Comparison of ENCODE assay signal across 28 cellular contexts in the genomic region with DNA sequence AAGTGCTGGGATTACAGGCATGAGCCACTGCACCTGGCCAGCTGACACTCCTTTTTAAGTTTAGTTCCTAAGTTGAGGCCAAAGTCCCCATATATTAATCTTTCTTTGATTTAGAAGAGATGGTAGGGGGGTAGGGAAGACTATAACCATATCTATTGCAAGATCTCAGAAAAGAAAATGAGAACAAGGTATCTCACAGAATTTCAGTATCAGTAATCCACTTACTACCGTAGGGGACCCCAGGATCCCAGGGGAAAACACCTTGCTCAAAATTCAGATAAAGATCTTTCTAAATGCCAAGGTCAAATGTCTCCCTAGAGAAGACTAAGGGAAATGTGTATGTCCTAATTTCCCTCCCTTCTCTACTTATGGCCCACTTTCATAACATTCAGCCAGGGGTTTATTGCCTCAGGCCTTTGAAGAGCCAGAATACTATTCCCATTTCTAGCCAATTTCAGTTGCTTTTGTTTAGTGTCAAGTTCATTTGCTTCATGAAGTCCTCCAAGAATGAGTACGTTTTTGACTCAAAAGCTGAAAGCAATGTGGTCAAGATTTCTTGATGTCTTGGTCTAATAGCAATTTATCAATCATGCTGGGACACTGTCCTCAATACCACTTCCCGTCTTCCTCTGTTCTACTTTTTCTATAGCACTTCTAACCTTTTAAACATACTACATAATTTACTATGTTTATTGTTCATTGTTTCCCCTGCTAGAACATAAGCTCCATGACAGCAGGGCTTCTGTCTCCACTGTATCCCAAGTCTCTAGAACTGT.
A peak's percentile ranks its signal among the peaks of the same experiment; 100 is the strongest.
DNase-seq lines count a peak whose midpoint lies in the region; ATAC-seq, FAIRE-seq and TF ChIP-seq lines count a peak whose summit lies in the region.
"Had no signal": no experiment of that assay in that cellular context is flagged by ENCODE, and none has a peak within 500 bp of the region (broad histone marks: within the 10 kb centered on the region; RNA-seq: fewer than 3 reads in every experiment).

No MANE protein-coding gene starts in this region.

- peak; percentile 69 for FAIRE-seq in GM19239 (lab: Jason Lieb, UNC)
- FAIRE-seq: K562 had no signal

- POLR2A ChIA-PET in activated CD8-positive, alpha-beta T cell treated with anti-CD3 and anti-CD28 coated beads for 36 hours (lab: Charles Lee), result no interaction called here

- peaks cover 7% of the 10 kb centered on the region for H3K36me3 Mint-ChIP-seq in activated naive CD4-positive, alpha-beta T cell treated with anti-CD3 and anti-CD28 coated beads, Interleukin-2, amount 50 U/mL, for 24 hours
- peaks cover 27% of the 10 kb centered on the region for H3K36me3 Mint-ChIP-seq in activated naive CD4-positive, alpha-beta T cell treated with anti-CD3 and anti-CD28 coated beads, Interleukin-2, amount 10 ng/mL, durations not matched to agents 7 days and 5 days
- peaks cover 29% of the 10 kb centered on the region for H3K36me3 Mint-ChIP-seq in activated CD8-positive, alpha-beta T cell treated with anti-CD3 and anti-CD28 coated beads for 36 hours (ENCODE audit: low read depth)

- no peaks in the 10 kb centered on the region for H3K9me3 Mint-ChIP-seq in activated naive CD4-positive, alpha-beta T cell treated with anti-CD3 and anti-CD28 coated beads, Interleukin-2, amount 50 U/mL, for 24 hours
- H3K9me3 Mint-ChIP-seq in activated naive CD4-positive, alpha-beta T cell treated with anti-CD3 and anti-CD28 coated beads, Interleukin-2, amount 10 ng/mL, durations not matched to agents 7 days and 5 days, result no peaks in the 10 kb centered on the region
- no peaks in the 10 kb centered on the region for H3K9me3 Mint-ChIP-seq in activated CD8-positive, alpha-beta T cell treated with anti-CD3 and anti-CD28 coated beads for 36 hours
- no peaks in the 10 kb centered on the region for H3K9me3 Mint-ChIP-seq in stimulated activated naive CD8-positive, alpha-beta T cell treated with anti-CD3 and anti-CD28 coated beads, Interleukin-15, amount 100 ng/mL, for 72 hours
- H3K9me3 Mint-ChIP-seq: central memory CD8-positive, alpha-beta T cell; HFFc6 had no signal

- H3K4me1 Mint-ChIP-seq in activated naive CD4-positive, alpha-beta T cell treated with anti-CD3 and anti-CD28 coated beads, Interleukin-2, amount 50 U/mL, for 24 hours, result peaks cover 12% of the 10 kb centered on the region
- H3K4me1 Mint-ChIP-seq in activated naive CD4-positive, alpha-beta T cell treated with anti-CD3 and anti-CD28 coated beads, Interleukin-2, amount 10 ng/mL, durations not matched to agents 7 days and 5 days, result no peaks in the 10 kb centered on the region
- H3K4me1 Mint-ChIP-seq in activated CD8-positive, alpha-beta T cell treated with anti-CD3 and anti-CD28 coated beads for 36 hours (ENCODE audit: low read depth), result peaks cover 14% of the 10 kb centered on the region
- peaks cover 28% of the 10 kb centered on the region for H3K4me1 Mint-ChIP-seq in stimulated activated naive CD8-positive, alpha-beta T cell treated with anti-CD3 and anti-CD28 coated beads, Interleukin-15, amount 100 ng/mL, for 72 hours

- CTCF ChIA-PET in activated naive CD4-positive, alpha-beta T cell treated with anti-CD3 and anti-CD28 coated beads, Interleukin-2, amount 10 ng/mL, durations not matched to agents 7 days and 5 days (lab: Charles Lee), result interaction anchor here (2.5 kb wide), 1 partner anchor 10 kb away, joined by 7 read pairs; no protein-coding TSS in a partner anchor
- CTCF ChIA-PET in activated CD8-positive, alpha-beta T cell treated with anti-CD3 and anti-CD28 coated beads for 36 hours (lab: Charles Lee), result interaction anchor here (0.6 to 1.3 kb wide), 3 partner anchors 10 to 155 kb away, joined by 3 to 4 read pairs (median 3); no protein-coding TSS in a partner anchor

- TF ChIP-seq CTCF in activated CD8-positive, alpha-beta T cell treated with anti-CD3 and anti-CD28 coated beads for 36 hours (IDR thresholded peaks at IDR 0.05), result no peak

- H3K27me3 Mint-ChIP-seq in activated naive CD4-positive, alpha-beta T cell treated with anti-CD3 and anti-CD28 coated beads, Interleukin-2, amount 50 U/mL, for 24 hours, result no peaks in the 10 kb centered on the region
- no peaks in the 10 kb centered on the region for H3K27me3 Mint-ChIP-seq in activated naive CD4-positive, alpha-beta T cell treated with anti-CD3 and anti-CD28 coated beads, Interleukin-2, amount 10 ng/mL, durations not matched to agents 7 days and 5 days
- no peaks in the 10 kb centered on the region for H3K27me3 Mint-ChIP-seq in activated CD8-positive, alpha-beta T cell treated with anti-CD3 and anti-CD28 coated beads for 36 hours
- no peaks in the 10 kb centered on the region for H3K27me3 Mint-ChIP-seq in stimulated activated naive CD8-positive, alpha-beta T cell treated with anti-CD3 and anti-CD28 coated beads, Interleukin-15, amount 100 ng/mL, for 72 hours
- H3K27me3 Mint-ChIP-seq: central memory CD8-positive, alpha-beta T cell had no signal

- H3K4me3 Mint-ChIP-seq in activated naive CD4-positive, alpha-beta T cell treated with anti-CD3 and anti-CD28 coated beads, Interleukin-2, amount 50 U/mL, for 24 hours, result no peak overlapping the region
- no peak overlapping the region for H3K4me3 Mint-ChIP-seq in activated naive CD4-positive, alpha-beta T cell treated with anti-CD3 and anti-CD28 coated beads, Interleukin-2, amount 10 ng/mL, durations not matched to agents 7 days and 5 days
- H3K4me3 Mint-ChIP-seq in activated CD8-positive, alpha-beta T cell treated with anti-CD3 and anti-CD28 coated beads for 36 hours, result no peak overlapping the region
- H3K4me3 Mint-ChIP-seq in stimulated activated naive CD8-positive, alpha-beta T cell treated with anti-CD3 and anti-CD28 coated beads, Interleukin-15, amount 100 ng/mL, for 72 hours, result peak overlapping the region in 1 of 2 donors; percentile 59
- H3K4me3 Mint-ChIP-seq: central memory CD8-positive, alpha-beta T cell; HFFc6 had no signal

- ATAC-seq in activated CD8-positive, alpha-beta T cell treated with anti-CD3 and anti-CD28 coated beads for 36 hours, result peak; percentile 56
- ATAC-seq in stimulated activated naive CD8-positive, alpha-beta T cell treated with anti-CD3 and anti-CD28 coated beads, Interleukin-15, amount 100 ng/mL, for 72 hours, result peak; percentile 93
- no peak for ATAC-seq in HG02798 (IDR thresholded peaks at IDR 0.05; ENCODE audit: poor library complexity, unreplicated experiment)
- ATAC-seq: foreskin keratinocyte, K562, lower lobe of right lung had no signal

- no peak for DNase-seq in activated naive CD4-positive, alpha-beta T cell treated with anti-CD3 and anti-CD28 coated beads, Interleukin-2, amount 10 ng/mL, durations not matched to agents 7 days and 5 days
- no peak for DNase-seq in GM19239 (ENCODE audit: insufficient read length, low spot score)
- DNase-seq in activated CD8-positive, alpha-beta T cell treated with anti-CD3 and anti-CD28 coated beads for 36 hours, result no peak
- no peak for DNase-seq in stimulated activated naive CD8-positive, alpha-beta T cell treated with anti-CD3 and anti-CD28 coated beads, Interleukin-15, amount 100 ng/mL, for 72 hours
- DNase-seq in DMS53 (lab: John Stamatoyannopoulos, UW), result no peak
- DNase-seq in DMS53 treated with DMSO at 0.1 percent for 48 hours (lab: John Stamatoyannopoulos, UW; ENCODE audit: unreplicated experiment), result no peak
- DNase-seq: activated effector memory CD4-positive, alpha-beta T cell treated with Interleukin-2 at 50 U/mL for 16 hours; aorta; DMS 273 treated with DMSO at 0.1 percent for 48 hours; effector CD4-positive, alpha-beta T cell; erythroblast; foreskin keratinocyte; GDM1; HFFc6; hippocampal formation; islet precursor cell; lower lobe of right lung; MM.1S; NCI-H1694; NCI-H69; occipital lobe; retina; T-helper 9 cell; testis had no signal

- peak overlapping the region; percentile 46 for H3K27ac Mint-ChIP-seq in activated naive CD4-positive, alpha-beta T cell treated with anti-CD3 and anti-CD28 coated beads, Interleukin-2, amount 50 U/mL, for 24 hours
- H3K27ac Mint-ChIP-seq in activated naive CD4-positive, alpha-beta T cell treated with anti-CD3 and anti-CD28 coated beads, Interleukin-2, amount 10 ng/mL, durations not matched to agents 7 days and 5 days, result no peak overlapping the region
- H3K27ac Mint-ChIP-seq in activated CD8-positive, alpha-beta T cell treated with anti-CD3 and anti-CD28 coated beads for 36 hours, result peak overlapping the region; percentile 71
- H3K27ac Mint-ChIP-seq in stimulated activated naive CD8-positive, alpha-beta T cell treated with anti-CD3 and anti-CD28 coated beads, Interleukin-15, amount 100 ng/mL, for 72 hours, result peak overlapping the region in 1 of 2 donors; percentile 40
- H3K27ac Mint-ChIP-seq: HFFc6 had no signal

- intact Hi-C loops in activated CD8-positive, alpha-beta T cell treated with anti-CD3 and anti-CD28 coated beads for 36 hours (cut with micrococcal nuclease), result no loop called here
